In genomic region chr6:13814176-13814937, GRCh38 we compare ENCODE assay signal across 8 cellular contexts.
DNase-seq lines count a peak whose midpoint lies in the region; ATAC-seq lines count a peak whose summit lies in the region.

Gene MCUR1, minus strand, starts transcription at chr6:13814557. Its CDS starts 128 bp downstream, at chr6:13814429.

- DNase-seq in AG08396 (ENCODE audit: low spot score): peak; percentile 94
- DNase-seq in NCI-H2196 treated with DMSO at 0.1 percent for 48 hours (lab: John Stamatoyannopoulos, UW; ENCODE audit: unreplicated experiment): peak; percentile 88
- DNase-seq in activated CD4-positive, CD25-positive, alpha-beta regulatory T cell (lab: John Stamatoyannopoulos, UW): peak; percentile 48 to 69 (median 62)
- DNase-seq in caudate nucleus (lab: John Stamatoyannopoulos, UW): peak in 60 of 61 donors; percentile 42 to 94 (median 85)
- peak; percentile 89 for DNase-seq in iris pigment epithelial cell (ENCODE audit: low read depth)
- peak; percentile 66 to 78 for DNase-seq in stimulated activated CD4-positive, alpha-beta T cell treated with anti-CD3 and anti-CD28 coated beads, Interleukin-12 subunit alpha, Interleukin-12 subunit beta, amount 100 ng/mL, for 24 hours (ENCODE audit: low read depth in 2 of 2)

- H3K27ac ChIP-seq in caudate nucleus (ENCODE audit: low read depth, low read length): peak within 1 kb of the TSS; percentile 92

- ATAC-seq in GM18868 (IDR thresholded peaks at IDR 0.05; ENCODE audit: unreplicated experiment) (peak; percentile 80), HG03103 (IDR thresholded peaks at IDR 0.05; ENCODE audit: low read depth, unreplicated experiment) (peak; percentile 76)

Comparison
In these comparisons a context has a peak if more than half of its experiments do, and no peak if none do; other contexts are left out.
1. Peak in every context shown above with its lines: DNase-seq, ATAC-seq and H3K27ac ChIP-seq.